ENCODE assay signal across 1 cellular context in genomic region chr12:33520505-33521302, GRCh38.
TF ChIP-seq lines count a peak whose summit lies in the region.
"Not testable (repeated sequence)": the region's sequence is repeated elsewhere in the genome, so short reads cannot be mapped to it uniquely, and the experiment has no call there.

No MANE protein-coding gene starts in this region.

TF ChIP-seq in K562, 482 proteins besides CTCF, POLR2A, EP300 and RAD21 (continued from another document and continues in another):
- TF ChIP-seq ZBTB40 (IDR thresholded peaks at IDR 0.05) = 0 out of 2 replicates have a peak, but pooled peaks have one; percentile 29
- TF ChIP-seq ZBTB40 (CRISPR knock-in tag; IDR thresholded peaks at IDR 0.05); ATF1 (CRISPR knock-in tag; IDR thresholded peaks at IDR 0.05); JUND (tag; IDR thresholded peaks at IDR 0.05; ENCODE audit: borderline replicate concordance, low read depth, low read length): not testable (repeated sequence)
- TF ChIP-seq CTBP1 (IDR thresholded peaks at IDR 0.05; ENCODE audit: borderline replicate concordance) = peak; percentile 64; the same call in 1 of the 2 replicates
- 0 out of 2 replicates have a peak, but pooled peaks have one; percentile 19 for TF ChIP-seq ZBTB1 (CRISPR knock-in tag; IDR thresholded peaks at IDR 0.05; ENCODE audit: borderline replicate concordance, low read depth)
- TF ChIP-seq E2F3 (CRISPR knock-in tag; IDR thresholded peaks at IDR 0.05) = 0 out of 2 replicates have a peak, but pooled peaks have one; percentile 51
- peak; percentile 41 for TF ChIP-seq PRDM10 (IDR thresholded peaks at IDR 0.05; ENCODE audit: partially characterized antibody)
- TF ChIP-seq FOXA3 (CRISPR knock-in tag; conservative IDR thresholded peaks at IDR 0.05 in 1 of 2, IDR thresholded peaks at IDR 0.05 in 1 of 2) = peak; percentile 84 to 88
- peak; percentile 64; the same call in 1 of the 2 replicates for TF ChIP-seq FOXJ2 (tag; IDR thresholded peaks at IDR 0.05)
- peak; percentile 74 for TF ChIP-seq TFAP4 (CRISPR knock-in tag; IDR thresholded peaks at IDR 0.05; ENCODE audit: borderline replicate concordance)
- TF ChIP-seq PREB (CRISPR knock-in tag; IDR thresholded peaks at IDR 0.05) = 0 out of 2 replicates have a peak, but pooled peaks have one; percentile 74
- 0 out of 2 replicates have a peak, but pooled peaks have one; percentile 16 for TF ChIP-seq ZNF407 (IDR thresholded peaks at IDR 0.05; ENCODE audit: low read depth)
- 0 out of 2 replicates have a peak, but pooled peaks have one; percentile 37 for TF ChIP-seq SUPT5H (IDR thresholded peaks at IDR 0.05)
- TF ChIP-seq NCOR1 (IDR thresholded peaks at IDR 0.05) = 0 out of 2 replicates have a peak, but pooled peaks have one; percentile 5
- 0 out of 2 replicates have a peak, but pooled peaks have one; percentile 37 for TF ChIP-seq SOX6 (IDR thresholded peaks at IDR 0.05)
- TF ChIP-seq TRIM24 (IDR thresholded peaks at IDR 0.05) = 0 out of 4 replicates have a peak, but pooled peaks of 1 of the 2 experiments have one; percentile 9
- TF ChIP-seq CXXC5 (CRISPR knock-in tag; IDR thresholded peaks at IDR 0.05) = 0 out of 2 replicates have a peak, but pooled peaks have one; percentile 12
- TF ChIP-seq TAF7 (tag; IDR thresholded peaks at IDR 0.05) = peak; percentile 46; the same call in 1 of the 2 replicates
- peak; percentile 38 for TF ChIP-seq SMARCA4 (IDR thresholded peaks at IDR 0.05)
- peak; percentile 44 for TF ChIP-seq TAF9B (IDR thresholded peaks at IDR 0.05; ENCODE audit: partially characterized antibody)
- TF ChIP-seq RBFOX2 (IDR thresholded peaks at IDR 0.05; ENCODE audit: low read depth, low read length) = 0 out of 2 replicates have a peak, but pooled peaks have one; percentile 41
- 0 out of 2 replicates have a peak, but pooled peaks have one; percentile 39 for TF ChIP-seq IRF2 (CRISPR knock-in tag; IDR thresholded peaks at IDR 0.05)
- 0 out of 2 replicates have a peak, but pooled peaks have one; percentile 27 for TF ChIP-seq ATF1 (tag; IDR thresholded peaks at IDR 0.05)
- TF ChIP-seq ZEB2 (IDR thresholded peaks at IDR 0.05) = peak; percentile 20; the same call in 1 of the 2 replicates
- 0 out of 2 replicates have a peak, but pooled peaks have one; percentile 16 for TF ChIP-seq JUND (IDR thresholded peaks at IDR 0.05; ENCODE audit: borderline replicate concordance, low read depth, low read length)
- TF ChIP-seq PHF8 (IDR thresholded peaks at IDR 0.05; ENCODE audit: borderline replicate concordance, low read length) = peak; percentile 21; the same call in 1 of the 2 replicates
- TF ChIP-seq POLR2G (IDR thresholded peaks at IDR 0.05; ENCODE audit: low read depth, low read length) = peak; percentile 32; the same call in 1 of the 2 replicates
- TF ChIP-seq EP400 (IDR thresholded peaks at IDR 0.05) = peak; percentile 37
- TF ChIP-seq FOXK2 (conservative IDR thresholded peaks at IDR 0.05 in 1 of 2, IDR thresholded peaks at IDR 0.05 in 1 of 2; ENCODE audit: low read depth in 2 of 2) = peak; percentile 95
